ENCODE assay signal across 1 cellular context in the genomic region with DNA sequence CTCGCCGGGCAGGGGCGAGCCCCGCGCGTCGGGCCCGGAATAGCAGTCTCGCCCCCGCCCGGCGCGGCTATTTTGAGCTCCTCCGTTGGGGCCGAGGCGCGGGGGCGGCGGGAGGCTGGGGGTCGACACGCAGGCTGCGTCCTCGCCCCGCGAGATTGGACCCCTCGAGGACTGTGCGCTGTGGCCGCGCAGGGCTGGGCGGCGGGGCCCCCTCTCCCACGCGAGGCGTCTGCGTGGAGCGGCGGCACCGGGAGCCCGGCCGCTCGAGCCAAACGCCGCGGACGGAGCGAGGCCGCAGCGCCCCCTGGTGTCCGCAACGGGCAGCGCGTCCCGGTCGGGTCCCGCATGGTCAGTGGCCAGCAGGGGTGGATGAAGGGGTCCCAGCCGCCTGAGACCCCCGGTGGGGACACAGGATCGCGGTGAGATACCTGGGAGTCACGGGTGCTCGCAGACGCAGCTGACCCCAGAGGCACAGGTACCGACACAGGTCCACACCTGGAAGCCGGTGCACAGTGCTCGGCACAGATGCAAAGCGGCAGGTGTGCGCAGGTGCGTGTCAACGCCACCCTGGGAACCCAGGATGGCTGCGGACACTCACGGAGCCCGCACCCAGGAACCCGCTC.
TF ChIP-seq lines count a peak whose summit lies in the region.

No MANE protein-coding gene starts in this region.

TF ChIP-seq in K562, 482 proteins besides CTCF, POLR2A, EP300 and RAD21 (continued from another document and continues in another):
- TF ChIP-seq, protein P1, sequence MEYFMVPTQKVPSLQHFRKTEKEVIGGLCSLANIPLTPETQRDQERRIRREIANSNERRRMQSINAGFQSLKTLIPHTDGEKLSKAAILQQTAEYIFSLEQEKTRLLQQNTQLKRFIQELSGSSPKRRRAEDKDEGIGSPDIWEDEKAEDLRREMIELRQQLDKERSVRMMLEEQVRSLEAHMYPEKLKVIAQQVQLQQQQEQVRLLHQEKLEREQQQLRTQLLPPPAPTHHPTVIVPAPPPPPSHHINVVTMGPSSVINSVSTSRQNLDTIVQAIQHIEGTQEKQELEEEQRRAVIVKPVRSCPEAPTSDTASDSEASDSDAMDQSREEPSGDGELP (CRISPR knock-in tag; IDR thresholded peaks at IDR 0.05; ENCODE audit: borderline replicate concordance), result peak; percentile 16; the same call in 1 of the 2 replicates
- TF ChIP-seq SMAD4 (CRISPR knock-in tag; conservative IDR thresholded peaks at IDR 0.05) (peak; percentile 90), RBFOX2 (IDR thresholded peaks at IDR 0.05; ENCODE audit: low read depth, low read length) (peak; percentile 44), FOS (IDR thresholded peaks at IDR 0.05; ENCODE audit: extremely low read depth, insufficient read length) (no peak), PHF21A (IDR thresholded peaks at IDR 0.05; ENCODE audit: borderline replicate concordance, low read depth) (no peak), SIN3A (IDR thresholded peaks at IDR 0.05; ENCODE audit: borderline replicate concordance in 2 of 2, control insufficient read depth in 1 of 2, low read depth in 2 of 2, low read length in 2 of 2) (peak in 1 of 2 experiments; percentile 70; a peak in 2 of 4 replicates), TRIM28 (IDR thresholded peaks at IDR 0.05) (no peak), HSF4 (CRISPR knock-in tag; IDR thresholded peaks at IDR 0.05; ENCODE audit: borderline replicate concordance) (no peak), ZNF347 (CRISPR knock-in tag; IDR thresholded peaks at IDR 0.05; ENCODE audit: low read depth) (no peak), NCOA2 (IDR thresholded peaks at IDR 0.05; ENCODE audit: partially characterized antibody in 2 of 2) (no peak), ESRRB (CRISPR knock-in tag; IDR thresholded peaks at IDR 0.05; ENCODE audit: borderline replicate concordance) (no peak), SREBF2 (CRISPR knock-in tag; IDR thresholded peaks at IDR 0.05) (no peak), KLF16 (IDR thresholded peaks at IDR 0.05) (no peak), TSC22D4 (tag; IDR thresholded peaks at IDR 0.05) (no peak), ZNF76 (CRISPR knock-in tag; IDR thresholded peaks at IDR 0.05; ENCODE audit: borderline replicate concordance) (no peak), XRCC5 (IDR thresholded peaks at IDR 0.05; ENCODE audit: low read depth, low read length) (0 out of 2 replicates have a peak, but pooled peaks have one; percentile 62), ZNF699 (CRISPR knock-in tag; IDR thresholded peaks at IDR 0.05; ENCODE audit: insufficient replicate concordance) (no peak), FOXK1 (CRISPR knock-in tag; IDR thresholded peaks at IDR 0.05; ENCODE audit: borderline replicate concordance) (no peak), ARID1B (IDR thresholded peaks at IDR 0.05) (no peak), MBD2 (IDR thresholded peaks at IDR 0.05; ENCODE audit: borderline replicate concordance, low read depth) (no peak), BRF1 (IDR thresholded peaks at IDR 0.05; ENCODE audit: borderline replicate concordance, extremely low read depth, insufficient read length) (no peak), SAP30 (IDR thresholded peaks at IDR 0.05; ENCODE audit: borderline replicate concordance, insufficient read depth, low read depth, low read length, poor library complexity, severe bottlenecking) (peak; percentile 68), DDX20 (tag; IDR thresholded peaks at IDR 0.05; ENCODE audit: low read depth) (no peak), ZNF121 (CRISPR knock-in tag; conservative IDR thresholded peaks at IDR 0.05) (no peak), SOX6 (IDR thresholded peaks at IDR 0.05) (peak; percentile 37; the same call in 1 of the 2 replicates), ZNF311 (CRISPR knock-in tag; IDR thresholded peaks at IDR 0.05) (no peak), COPS2 (conservative IDR thresholded peaks at IDR 0.05) (no peak), BACH1 (tag; IDR thresholded peaks at IDR 0.05) (no peak), CTBP1 (IDR thresholded peaks at IDR 0.05; ENCODE audit: borderline replicate concordance) (peak; percentile 95), HEY1 (CRISPR knock-in tag; IDR thresholded peaks at IDR 0.05; ENCODE audit: borderline replicate concordance) (no peak), ARID2 (IDR thresholded peaks at IDR 0.05) (0 out of 2 replicates have a peak, but pooled peaks have one; percentile 51), SAFB2 (IDR thresholded peaks at IDR 0.05; ENCODE audit: borderline replicate concordance, low read depth, low read length, severe bottlenecking) (no peak), POLR2G (IDR thresholded peaks at IDR 0.05; ENCODE audit: low read depth, low read length) (peak; percentile 70)
- TF ChIP-seq, protein P2, sequence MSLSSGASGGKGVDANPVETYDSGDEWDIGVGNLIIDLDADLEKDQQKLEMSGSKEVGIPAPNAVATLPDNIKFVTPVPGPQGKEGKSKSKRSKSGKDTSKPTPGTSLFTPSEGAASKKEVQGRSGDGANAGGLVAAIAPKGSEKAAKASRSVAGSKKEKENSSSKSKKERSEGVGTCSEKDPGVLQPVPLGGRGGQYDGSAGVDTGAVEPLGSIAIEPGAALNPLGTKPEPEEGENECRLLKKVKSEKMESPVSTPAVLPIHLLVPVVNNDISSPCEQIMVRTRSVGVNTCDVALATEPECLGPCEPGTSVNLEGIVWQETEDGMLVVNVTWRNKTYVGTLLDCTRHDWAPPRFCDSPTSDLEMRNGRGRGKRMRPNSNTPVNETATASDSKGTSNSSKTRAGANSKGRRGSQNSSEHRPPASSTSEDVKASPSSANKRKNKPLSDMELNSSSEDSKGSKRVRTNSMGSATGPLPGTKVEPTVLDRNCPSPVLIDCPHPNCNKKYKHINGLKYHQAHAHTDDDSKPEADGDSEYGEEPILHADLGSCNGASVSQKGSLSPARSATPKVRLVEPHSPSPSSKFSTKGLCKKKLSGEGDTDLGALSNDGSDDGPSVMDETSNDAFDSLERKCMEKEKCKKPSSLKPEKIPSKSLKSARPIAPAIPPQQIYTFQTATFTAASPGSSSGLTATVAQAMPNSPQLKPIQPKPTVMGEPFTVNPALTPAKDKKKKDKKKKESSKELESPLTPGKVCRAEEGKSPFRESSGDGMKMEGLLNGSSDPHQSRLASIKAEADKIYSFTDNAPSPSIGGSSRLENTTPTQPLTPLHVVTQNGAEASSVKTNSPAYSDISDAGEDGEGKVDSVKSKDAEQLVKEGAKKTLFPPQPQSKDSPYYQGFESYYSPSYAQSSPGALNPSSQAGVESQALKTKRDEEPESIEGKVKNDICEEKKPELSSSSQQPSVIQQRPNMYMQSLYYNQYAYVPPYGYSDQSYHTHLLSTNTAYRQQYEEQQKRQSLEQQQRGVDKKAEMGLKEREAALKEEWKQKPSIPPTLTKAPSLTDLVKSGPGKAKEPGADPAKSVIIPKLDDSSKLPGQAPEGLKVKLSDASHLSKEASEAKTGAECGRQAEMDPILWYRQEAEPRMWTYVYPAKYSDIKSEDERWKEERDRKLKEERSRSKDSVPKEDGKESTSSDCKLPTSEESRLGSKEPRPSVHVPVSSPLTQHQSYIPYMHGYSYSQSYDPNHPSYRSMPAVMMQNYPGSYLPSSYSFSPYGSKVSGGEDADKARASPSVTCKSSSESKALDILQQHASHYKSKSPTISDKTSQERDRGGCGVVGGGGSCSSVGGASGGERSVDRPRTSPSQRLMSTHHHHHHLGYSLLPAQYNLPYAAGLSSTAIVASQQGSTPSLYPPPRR (CRISPR knock-in tag; IDR thresholded peaks at IDR 0.05; ENCODE audit: borderline replicate concordance), result no peak
- TF ChIP-seq, protein P3, sequence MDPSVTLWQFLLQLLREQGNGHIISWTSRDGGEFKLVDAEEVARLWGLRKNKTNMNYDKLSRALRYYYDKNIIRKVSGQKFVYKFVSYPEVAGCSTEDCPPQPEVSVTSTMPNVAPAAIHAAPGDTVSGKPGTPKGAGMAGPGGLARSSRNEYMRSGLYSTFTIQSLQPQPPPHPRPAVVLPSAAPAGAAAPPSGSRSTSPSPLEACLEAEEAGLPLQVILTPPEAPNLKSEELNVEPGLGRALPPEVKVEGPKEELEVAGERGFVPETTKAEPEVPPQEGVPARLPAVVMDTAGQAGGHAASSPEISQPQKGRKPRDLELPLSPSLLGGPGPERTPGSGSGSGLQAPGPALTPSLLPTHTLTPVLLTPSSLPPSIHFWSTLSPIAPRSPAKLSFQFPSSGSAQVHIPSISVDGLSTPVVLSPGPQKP (CRISPR knock-in tag; IDR thresholded peaks at IDR 0.05), result no peak
- TF ChIP-seq, protein P4, sequence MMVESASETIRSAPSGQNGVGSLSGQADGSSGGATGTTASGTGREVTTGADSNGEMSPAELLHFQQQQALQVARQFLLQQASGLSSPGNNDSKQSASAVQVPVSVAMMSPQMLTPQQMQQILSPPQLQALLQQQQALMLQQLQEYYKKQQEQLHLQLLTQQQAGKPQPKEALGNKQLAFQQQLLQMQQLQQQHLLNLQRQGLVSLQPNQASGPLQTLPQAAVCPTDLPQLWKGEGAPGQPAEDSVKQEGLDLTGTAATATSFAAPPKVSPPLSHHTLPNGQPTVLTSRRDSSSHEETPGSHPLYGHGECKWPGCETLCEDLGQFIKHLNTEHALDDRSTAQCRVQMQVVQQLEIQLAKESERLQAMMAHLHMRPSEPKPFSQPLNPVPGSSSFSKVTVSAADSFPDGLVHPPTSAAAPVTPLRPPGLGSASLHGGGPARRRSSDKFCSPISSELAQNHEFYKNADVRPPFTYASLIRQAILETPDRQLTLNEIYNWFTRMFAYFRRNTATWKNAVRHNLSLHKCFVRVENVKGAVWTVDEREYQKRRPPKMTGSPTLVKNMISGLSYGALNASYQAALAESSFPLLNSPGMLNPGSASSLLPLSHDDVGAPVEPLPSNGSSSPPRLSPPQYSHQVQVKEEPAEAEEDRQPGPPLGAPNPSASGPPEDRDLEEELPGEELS (CRISPR knock-in tag; IDR thresholded peaks at IDR 0.05; ENCODE audit: borderline replicate concordance), result peak; percentile 37; the same call in 1 of the 2 replicates
- TF ChIP-seq, protein P5, sequence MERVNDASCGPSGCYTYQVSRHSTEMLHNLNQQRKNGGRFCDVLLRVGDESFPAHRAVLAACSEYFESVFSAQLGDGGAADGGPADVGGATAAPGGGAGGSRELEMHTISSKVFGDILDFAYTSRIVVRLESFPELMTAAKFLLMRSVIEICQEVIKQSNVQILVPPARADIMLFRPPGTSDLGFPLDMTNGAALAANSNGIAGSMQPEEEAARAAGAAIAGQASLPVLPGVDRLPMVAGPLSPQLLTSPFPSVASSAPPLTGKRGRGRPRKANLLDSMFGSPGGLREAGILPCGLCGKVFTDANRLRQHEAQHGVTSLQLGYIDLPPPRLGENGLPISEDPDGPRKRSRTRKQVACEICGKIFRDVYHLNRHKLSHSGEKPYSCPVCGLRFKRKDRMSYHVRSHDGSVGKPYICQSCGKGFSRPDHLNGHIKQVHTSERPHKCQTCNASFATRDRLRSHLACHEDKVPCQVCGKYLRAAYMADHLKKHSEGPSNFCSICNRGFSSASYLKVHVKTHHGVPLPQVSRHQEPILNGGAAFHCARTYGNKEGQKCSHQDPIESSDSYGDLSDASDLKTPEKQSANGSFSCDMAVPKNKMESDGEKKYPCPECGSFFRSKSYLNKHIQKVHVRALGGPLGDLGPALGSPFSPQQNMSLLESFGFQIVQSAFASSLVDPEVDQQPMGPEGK (CRISPR knock-in tag; IDR thresholded peaks at IDR 0.05; ENCODE audit: borderline replicate concordance), result no peak
- TF ChIP-seq, protein P6, sequence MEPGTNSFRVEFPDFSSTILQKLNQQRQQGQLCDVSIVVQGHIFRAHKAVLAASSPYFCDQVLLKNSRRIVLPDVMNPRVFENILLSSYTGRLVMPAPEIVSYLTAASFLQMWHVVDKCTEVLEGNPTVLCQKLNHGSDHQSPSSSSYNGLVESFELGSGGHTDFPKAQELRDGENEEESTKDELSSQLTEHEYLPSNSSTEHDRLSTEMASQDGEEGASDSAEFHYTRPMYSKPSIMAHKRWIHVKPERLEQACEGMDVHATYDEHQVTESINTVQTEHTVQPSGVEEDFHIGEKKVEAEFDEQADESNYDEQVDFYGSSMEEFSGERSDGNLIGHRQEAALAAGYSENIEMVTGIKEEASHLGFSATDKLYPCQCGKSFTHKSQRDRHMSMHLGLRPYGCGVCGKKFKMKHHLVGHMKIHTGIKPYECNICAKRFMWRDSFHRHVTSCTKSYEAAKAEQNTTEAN (CRISPR knock-in tag; IDR thresholded peaks at IDR 0.05), result no peak
- TF ChIP-seq, protein P7, sequence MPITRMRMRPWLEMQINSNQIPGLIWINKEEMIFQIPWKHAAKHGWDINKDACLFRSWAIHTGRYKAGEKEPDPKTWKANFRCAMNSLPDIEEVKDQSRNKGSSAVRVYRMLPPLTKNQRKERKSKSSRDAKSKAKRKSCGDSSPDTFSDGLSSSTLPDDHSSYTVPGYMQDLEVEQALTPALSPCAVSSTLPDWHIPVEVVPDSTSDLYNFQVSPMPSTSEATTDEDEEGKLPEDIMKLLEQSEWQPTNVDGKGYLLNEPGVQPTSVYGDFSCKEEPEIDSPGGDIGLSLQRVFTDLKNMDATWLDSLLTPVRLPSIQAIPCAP (CRISPR knock-in tag; IDR thresholded peaks at IDR 0.05; ENCODE audit: borderline replicate concordance), result no peak
- TF ChIP-seq, protein P8, sequence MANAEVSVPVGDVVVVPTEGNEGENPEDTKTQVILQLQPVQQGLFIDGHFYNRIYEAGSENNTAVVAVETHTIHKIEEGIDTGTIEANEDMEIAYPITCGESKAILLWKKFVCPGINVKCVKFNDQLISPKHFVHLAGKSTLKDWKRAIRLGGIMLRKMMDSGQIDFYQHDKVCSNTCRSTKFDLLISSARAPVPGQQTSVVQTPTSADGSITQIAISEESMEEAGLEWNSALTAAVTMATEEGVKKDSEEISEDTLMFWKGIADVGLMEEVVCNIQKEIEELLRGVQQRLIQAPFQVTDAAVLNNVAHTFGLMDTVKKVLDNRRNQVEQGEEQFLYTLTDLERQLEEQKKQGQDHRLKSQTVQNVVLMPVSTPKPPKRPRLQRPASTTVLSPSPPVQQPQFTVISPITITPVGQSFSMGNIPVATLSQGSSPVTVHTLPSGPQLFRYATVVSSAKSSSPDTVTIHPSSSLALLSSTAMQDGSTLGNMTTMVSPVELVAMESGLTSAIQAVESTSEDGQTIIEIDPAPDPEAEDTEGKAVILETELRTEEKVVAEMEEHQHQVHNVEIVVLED (CRISPR knock-in tag; IDR thresholded peaks at IDR 0.05), result peak; percentile 63
- TF ChIP-seq, protein P9, sequence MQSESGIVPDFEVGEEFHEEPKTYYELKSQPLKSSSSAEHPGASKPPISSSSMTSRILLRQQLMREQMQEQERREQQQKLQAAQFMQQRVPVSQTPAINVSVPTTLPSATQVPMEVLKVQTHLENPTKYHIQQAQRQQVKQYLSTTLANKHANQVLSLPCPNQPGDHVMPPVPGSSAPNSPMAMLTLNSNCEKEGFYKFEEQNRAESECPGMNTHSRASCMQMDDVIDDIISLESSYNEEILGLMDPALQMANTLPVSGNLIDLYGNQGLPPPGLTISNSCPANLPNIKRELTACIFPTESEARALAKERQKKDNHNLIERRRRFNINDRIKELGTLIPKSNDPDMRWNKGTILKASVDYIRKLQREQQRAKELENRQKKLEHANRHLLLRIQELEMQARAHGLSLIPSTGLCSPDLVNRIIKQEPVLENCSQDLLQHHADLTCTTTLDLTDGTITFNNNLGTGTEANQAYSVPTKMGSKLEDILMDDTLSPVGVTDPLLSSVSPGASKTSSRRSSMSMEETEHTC (IDR thresholded peaks at IDR 0.05), result no peak
- TF ChIP-seq, protein P10, sequence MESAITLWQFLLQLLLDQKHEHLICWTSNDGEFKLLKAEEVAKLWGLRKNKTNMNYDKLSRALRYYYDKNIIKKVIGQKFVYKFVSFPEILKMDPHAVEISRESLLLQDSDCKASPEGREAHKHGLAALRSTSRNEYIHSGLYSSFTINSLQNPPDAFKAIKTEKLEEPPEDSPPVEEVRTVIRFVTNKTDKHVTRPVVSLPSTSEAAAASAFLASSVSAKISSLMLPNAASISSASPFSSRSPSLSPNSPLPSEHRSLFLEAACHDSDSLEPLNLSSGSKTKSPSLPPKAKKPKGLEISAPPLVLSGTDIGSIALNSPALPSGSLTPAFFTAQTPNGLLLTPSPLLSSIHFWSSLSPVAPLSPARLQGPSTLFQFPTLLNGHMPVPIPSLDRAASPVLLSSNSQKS (CRISPR knock-in tag; IDR thresholded peaks at IDR 0.05), result no peak
